In genomic region chr2:160492401-160493226, GRCh38 we compare ENCODE assay signal across 7 cellular contexts. TPM values are rescaled to one million over a fixed set of nuclear protein-coding genes. Genes with fewer than 3 reads are reported as not detected.
A peak's percentile ranks its signal among the peaks of the same experiment; 100 is the strongest.
DNase-seq lines count a peak whose midpoint lies in the region; ATAC-seq and TF ChIP-seq lines count a peak whose summit lies in the region.

No MANE protein-coding gene starts in this region.

- H3K4me2 ChIP-seq in GM23338 (peak overlapping the region; percentile 82), mesendoderm (ENCODE audit: low read length) (peak overlapping the region; percentile 43)

- peaks cover 47% of the 10 kb centered on the region for H3K4me1 Mint-ChIP-seq in GM23338

- H3K23ac ChIP-seq in mesendoderm (ENCODE audit: low read length) = peak overlapping the region; percentile 74

- ATAC-seq in GM23338 = peak; percentile 89
- ATAC-seq in GM19452 (IDR thresholded peaks at IDR 0.05; ENCODE audit: unreplicated experiment) = no peak

- H3K27me3 ChIP-seq in GM23338 (ENCODE audit: insufficient read depth) (no peaks in the 10 kb centered on the region), mesendoderm (ENCODE audit: insufficient read depth, low read length, poor library complexity) (no peaks in the 10 kb centered on the region)
- no peaks in the 10 kb centered on the region for H3K27me3 ChIP-seq in effector memory CD4-positive, alpha-beta T cell (replicated peaks; ENCODE audit: control insufficient read depth, insufficient read depth, low read length, poor library complexity, severe bottlenecking)

- peak overlapping the region; percentile 92 for H3K56ac ChIP-seq in mesendoderm (ENCODE audit: low read length)

- H3K79me1 ChIP-seq in mesendoderm (ENCODE audit: low read length) = no peaks in the 10 kb centered on the region

- peak overlapping the region; percentile 83 for H3K9ac ChIP-seq in mesendoderm (ENCODE audit: low read length)

- peak overlapping the region; percentile 76 for H3K27ac Mint-ChIP-seq in GM23338

- no peaks in the 10 kb centered on the region for H3F3A ChIP-seq in GM23338 (replicated peaks; ENCODE audit: low read depth)

- H4K20me1 ChIP-seq in GM23338 (replicated peaks; ENCODE audit: insufficient read depth) = no peaks in the 10 kb centered on the region

- H3K9me3 Mint-ChIP-seq in GM23338 = no peaks in the 10 kb centered on the region

- H2BK120ac ChIP-seq in mesendoderm (ENCODE audit: low read depth, low read length) = peak overlapping the region; percentile 63

- H3K36me3 ChIP-seq in GM23338 (ENCODE audit: insufficient read depth) (no peaks in the 10 kb centered on the region), mesendoderm (ENCODE audit: control insufficient read depth, insufficient read depth, low read length) (no peaks in the 10 kb centered on the region)
- H3K36me3 ChIP-seq in effector memory CD4-positive, alpha-beta T cell (ENCODE audit: control insufficient read depth, insufficient read depth, low read length) = no peaks in the 10 kb centered on the region

- H4K5ac ChIP-seq in mesendoderm (ENCODE audit: low read length) = no peak overlapping the region

- H3K4me3 ChIP-seq in GM23338 (peak overlapping the region; percentile 74), mesendoderm (ENCODE audit: low read length) (peak overlapping the region; percentile 67)
- peak overlapping the region; percentile 94 for H3K4me3 ChIP-seq in effector memory CD4-positive, alpha-beta T cell (ENCODE audit: insufficient read depth, low read depth, low read length, poor library complexity, severe bottlenecking)

- peak overlapping the region; percentile 96 for H3K18ac ChIP-seq in mesendoderm (ENCODE audit: low read length)

- peak overlapping the region; percentile 70; the same call in 1 of the 2 replicates for H2AFZ ChIP-seq in GM23338

- peak overlapping the region; percentile 95 for H3K4ac ChIP-seq in mesendoderm (ENCODE audit: low read depth, low read length)

- H3K9me2 ChIP-seq in GM23338 (ENCODE audit: insufficient read depth) = no peaks in the 10 kb centered on the region

- DNase-seq in GM23338 (ENCODE audit: low spot score) (peak; percentile 93), NCI-H2196 treated with DMSO at 0.1 percent for 48 hours (lab: John Stamatoyannopoulos, UW; ENCODE audit: unreplicated experiment) (peak; percentile 35), mesendoderm (peak; percentile 95)
- peak; percentile 83 for DNase-seq in activated CD8-positive, alpha-beta memory T cell treated with anti-CD3 and anti-CD28 coated beads for 24 hours
- peak; percentile 44 to 52 (median 44) for DNase-seq in effector memory CD4-positive, alpha-beta T cell
- peak; percentile 49 for DNase-seq in stimulated activated CD8-positive, alpha-beta memory T cell treated with anti-CD3 and anti-CD28 coated beads, Interleukin-4, amount 100 ng/mL, for 24 hours (ENCODE audit: low read depth)

- peak overlapping the region; percentile 86 for H3K27ac ChIP-seq in GM23338 (ENCODE audit: low read depth)
- peak overlapping the region; percentile 86 for H3K27ac ChIP-seq in effector memory CD4-positive, alpha-beta T cell (ENCODE audit: insufficient read depth, low read length, poor library complexity, severe bottlenecking)
- H3K27ac ChIP-seq in mesendoderm (ENCODE audit: low read depth, low read length) = peak overlapping the region; percentile 99

- no peaks in the 10 kb centered on the region for H3K27me3 Mint-ChIP-seq in GM23338 (ENCODE audit: insufficient read depth, low read depth, poor library complexity)

- no peak overlapping the region for H4K8ac ChIP-seq in mesendoderm (ENCODE audit: low read depth, low read length)

- no peaks in the 10 kb centered on the region for H3K9me3 ChIP-seq in effector memory CD4-positive, alpha-beta T cell (ENCODE audit: control insufficient read depth, low read length)

- no peaks in the 10 kb centered on the region for H3K36me3 Mint-ChIP-seq in GM23338 (ENCODE audit: low read depth)

- WGBS in mesendoderm (ENCODE audit: extremely low coverage, insufficient coverage, low lambda C conversion rate) = no CpG with 5 or more reads among the region's 66 CpGs

- peak overlapping the region; percentile 55 for H2BK5ac ChIP-seq in mesendoderm (ENCODE audit: low read length)

- H2BK15ac ChIP-seq in mesendoderm (replicated peaks; ENCODE audit: low read depth) = no peak overlapping the region

- H2AK5ac ChIP-seq in mesendoderm (ENCODE audit: low read length) = no peak overlapping the region

- H3K4me1 ChIP-seq in GM23338 (ENCODE audit: insufficient read depth) = peaks cover 33% of the 10 kb centered on the region
- H3K4me1 ChIP-seq in effector memory CD4-positive, alpha-beta T cell (ENCODE audit: control insufficient read depth, insufficient read depth, low read length, poor library complexity, severe bottlenecking) = peaks cover 7% of the 10 kb centered on the region
- H3K4me1 ChIP-seq in mesendoderm (ENCODE audit: control insufficient read depth, low read depth, low read length) = peaks cover 2% of the 10 kb centered on the region

- no peak for TF ChIP-seq CTCF in GM23338 (conservative IDR thresholded peaks at IDR 0.05; ENCODE audit: low read depth in 2 of 2)

- peak overlapping the region; percentile 84 for H3K4me3 Mint-ChIP-seq in GM23338

- H3K79me2 ChIP-seq in GM23338 (replicated peaks; ENCODE audit: insufficient read depth) (peaks cover 49% of the 10 kb centered on the region), mesendoderm (ENCODE audit: control insufficient read depth, insufficient read depth, low read length) (peaks cover 26% of the 10 kb centered on the region)

TF ChIP-seq in GM23338, 12 proteins besides CTCF, POLR2A, EP300 and RAD21 (continues in another document):
- no peak for TF ChIP-seq EZH2phosphoT487 (IDR thresholded peaks at IDR 0.05; ENCODE audit: unreplicated experiment)
- TF ChIP-seq, protein P1, sequence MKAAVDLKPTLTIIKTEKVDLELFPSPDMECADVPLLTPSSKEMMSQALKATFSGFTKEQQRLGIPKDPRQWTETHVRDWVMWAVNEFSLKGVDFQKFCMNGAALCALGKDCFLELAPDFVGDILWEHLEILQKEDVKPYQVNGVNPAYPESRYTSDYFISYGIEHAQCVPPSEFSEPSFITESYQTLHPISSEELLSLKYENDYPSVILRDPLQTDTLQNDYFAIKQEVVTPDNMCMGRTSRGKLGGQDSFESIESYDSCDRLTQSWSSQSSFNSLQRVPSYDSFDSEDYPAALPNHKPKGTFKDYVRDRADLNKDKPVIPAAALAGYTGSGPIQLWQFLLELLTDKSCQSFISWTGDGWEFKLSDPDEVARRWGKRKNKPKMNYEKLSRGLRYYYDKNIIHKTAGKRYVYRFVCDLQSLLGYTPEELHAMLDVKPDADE (IDR thresholded peaks at IDR 0.05) = 0 out of 2 replicates have a peak, but pooled peaks have one; percentile 24
- TF ChIP-seq STAT1 (IDR thresholded peaks at IDR 0.05; ENCODE audit: unreplicated experiment) = no peak
- TF ChIP-seq JUNB (IDR thresholded peaks at IDR 0.05; ENCODE audit: unreplicated experiment) = no peak
- TF ChIP-seq, protein P2, sequence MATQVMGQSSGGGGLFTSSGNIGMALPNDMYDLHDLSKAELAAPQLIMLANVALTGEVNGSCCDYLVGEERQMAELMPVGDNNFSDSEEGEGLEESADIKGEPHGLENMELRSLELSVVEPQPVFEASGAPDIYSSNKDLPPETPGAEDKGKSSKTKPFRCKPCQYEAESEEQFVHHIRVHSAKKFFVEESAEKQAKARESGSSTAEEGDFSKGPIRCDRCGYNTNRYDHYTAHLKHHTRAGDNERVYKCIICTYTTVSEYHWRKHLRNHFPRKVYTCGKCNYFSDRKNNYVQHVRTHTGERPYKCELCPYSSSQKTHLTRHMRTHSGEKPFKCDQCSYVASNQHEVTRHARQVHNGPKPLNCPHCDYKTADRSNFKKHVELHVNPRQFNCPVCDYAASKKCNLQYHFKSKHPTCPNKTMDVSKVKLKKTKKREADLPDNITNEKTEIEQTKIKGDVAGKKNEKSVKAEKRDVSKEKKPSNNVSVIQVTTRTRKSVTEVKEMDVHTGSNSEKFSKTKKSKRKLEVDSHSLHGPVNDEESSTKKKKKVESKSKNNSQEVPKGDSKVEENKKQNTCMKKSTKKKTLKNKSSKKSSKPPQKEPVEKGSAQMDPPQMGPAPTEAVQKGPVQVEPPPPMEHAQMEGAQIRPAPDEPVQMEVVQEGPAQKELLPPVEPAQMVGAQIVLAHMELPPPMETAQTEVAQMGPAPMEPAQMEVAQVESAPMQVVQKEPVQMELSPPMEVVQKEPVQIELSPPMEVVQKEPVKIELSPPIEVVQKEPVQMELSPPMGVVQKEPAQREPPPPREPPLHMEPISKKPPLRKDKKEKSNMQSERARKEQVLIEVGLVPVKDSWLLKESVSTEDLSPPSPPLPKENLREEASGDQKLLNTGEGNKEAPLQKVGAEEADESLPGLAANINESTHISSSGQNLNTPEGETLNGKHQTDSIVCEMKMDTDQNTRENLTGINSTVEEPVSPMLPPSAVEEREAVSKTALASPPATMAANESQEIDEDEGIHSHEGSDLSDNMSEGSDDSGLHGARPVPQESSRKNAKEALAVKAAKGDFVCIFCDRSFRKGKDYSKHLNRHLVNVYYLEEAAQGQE (IDR thresholded peaks at IDR 0.05; ENCODE audit: unreplicated experiment) = no peak
- TF ChIP-seq CREB1 (CRISPR knock-in tag; IDR thresholded peaks at IDR 0.05; ENCODE audit: low read depth) = peak; percentile 57
- TF ChIP-seq POLR2AphosphoS5 (IDR thresholded peaks at IDR 0.05; ENCODE audit: low read depth) = peak; percentile 51
- no peak for TF ChIP-seq NANOG (IDR thresholded peaks at IDR 0.05; ENCODE audit: borderline replicate concordance)
- TF ChIP-seq EZH2 (IDR thresholded peaks at IDR 0.05; ENCODE audit: low read depth, unreplicated experiment) = no peak

RNA-seq across cellular contexts. Expression of gene RBMS1, which starts 1.0 kb away (rescaled TPM):
- total RNA-seq in GM23338 (2014; rRNA removed; shearing (Covaris generic)) = 47.6 and 55.5 TPM in 2 replicates
- 94.8 and 111 TPM in 2 replicates for polyA plus RNA-seq in GM23338 (2016; fragmentation: Nextera tagmentation; extraction: Ambion mirVana)
- 147 TPM for polyA plus RNA-seq in mesendoderm (2013, experiment 1 of 2)
- polyA plus RNA-seq in mesendoderm (2013, experiment 2 of 2) = 139 TPM

Comparison
In these comparisons a context has a peak if more than half of its experiments do, and no peak if none do; other contexts are left out.
1. DNase-seq: peak in every context shown above with its lines; median percentile 95 in mesendoderm; 93 in GM23338; 83 in activated CD8-positive, alpha-beta memory T cell treated with anti-CD3 and anti-CD28 coated beads for 24 hours; 49 in stimulated activated CD8-positive, alpha-beta memory T cell treated with anti-CD3 and anti-CD28 coated beads, Interleukin-4, amount 100 ng/mL, for 24 hours; 44 in effector memory CD4-positive, alpha-beta T cell; 35 in NCI-H2196 treated with DMSO at 0.1 percent for 48 hours.